Comparison of ENCODE assay signal across 1 cellular context in the genomic region with DNA sequence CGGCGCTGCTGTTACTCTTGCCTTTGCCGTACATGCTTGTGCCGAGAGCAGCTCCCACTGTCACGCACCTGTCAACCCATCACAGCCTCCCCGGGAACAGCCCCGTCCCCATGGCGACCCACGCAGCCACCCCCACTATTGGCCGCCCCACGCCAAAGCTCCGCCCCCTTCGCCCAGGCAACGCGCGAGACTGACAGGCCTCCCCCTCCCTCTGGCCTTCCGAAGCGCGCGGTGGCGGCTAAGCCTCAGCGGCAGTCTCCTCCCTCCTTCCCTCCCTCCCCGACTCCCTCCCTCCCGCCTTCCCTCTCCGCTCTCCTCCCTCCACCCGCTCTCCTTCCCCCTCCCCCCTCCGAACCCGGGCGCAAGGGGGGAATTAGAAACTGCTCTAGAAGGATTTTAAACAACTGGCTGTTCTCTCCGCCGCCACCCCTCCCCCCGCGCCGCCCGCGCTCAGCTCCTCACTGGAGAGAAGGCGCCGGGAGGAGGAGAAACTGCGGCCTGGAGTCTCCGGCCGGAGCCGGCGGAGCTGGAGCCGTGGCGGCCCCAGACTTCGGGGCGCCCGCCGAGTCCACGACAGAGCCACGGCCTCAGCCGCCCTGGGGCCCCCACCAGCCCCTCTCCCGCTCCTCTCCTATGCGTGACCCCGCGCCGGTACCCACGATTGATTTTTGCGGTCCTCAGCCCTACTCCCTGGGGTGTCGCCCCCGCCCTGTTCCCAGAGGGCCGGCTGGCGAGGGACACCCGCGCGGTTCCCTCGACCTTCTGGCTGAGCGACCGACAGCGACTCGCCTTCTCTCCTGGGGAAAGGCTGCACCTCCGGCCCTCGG.
TF ChIP-seq lines count a peak whose summit lies in the region.

A gene (minus strand): TSS at position 89 of the 827 bp plus-strand sequence. CDS start 55 bp downstream, at position 34.

TF ChIP-seq in K562, 482 proteins besides CTCF, POLR2A, EP300 and RAD21 (continued from another document and continues in another):
- TF ChIP-seq CBX5 (IDR thresholded peaks at IDR 0.05; ENCODE audit: borderline replicate concordance, low read depth) (peak; percentile 54; the same call in 1 of the 2 replicates), PCBP1 (IDR thresholded peaks at IDR 0.05; ENCODE audit: low read depth, low read length, poor library complexity, severe bottlenecking) (peak; percentile 94), ZC3H4 (CRISPR knock-in tag; IDR thresholded peaks at IDR 0.05; ENCODE audit: borderline replicate concordance) (no peak), LARP7 (IDR thresholded peaks at IDR 0.05) (no peak), MTA1 (IDR thresholded peaks at IDR 0.05; ENCODE audit: borderline replicate concordance) (no peak), ZNF140 (CRISPR knock-in tag; IDR thresholded peaks at IDR 0.05) (no peak), DPF2 (IDR thresholded peaks at IDR 0.05) (peak; percentile 55; the same call in 1 of the 2 replicates), CBX1 (IDR thresholded peaks at IDR 0.05; ENCODE audit: low read depth) (peak; percentile 65; the same call in 1 of the 2 replicates), COPS2 (conservative IDR thresholded peaks at IDR 0.05) (no peak), DIDO1 (tag; IDR thresholded peaks at IDR 0.05; ENCODE audit: low read depth) (no peak), SMARCA4 (IDR thresholded peaks at IDR 0.05) (no peak), NFIX (CRISPR knock-in tag; IDR thresholded peaks at IDR 0.05; ENCODE audit: low read depth) (no peak), MAFG (tag; conservative IDR thresholded peaks at IDR 0.05) (no peak), ARID1B (IDR thresholded peaks at IDR 0.05) (peak; percentile 64; the same call in 1 of the 2 replicates), NFYB (IDR thresholded peaks at IDR 0.05; ENCODE audit: extremely low read depth, insufficient read length) (no peak), SRSF7 (optimal IDR thresholded peaks at IDR 0.05; ENCODE audit: low read depth, low read length) (no peak), SAFB (IDR thresholded peaks at IDR 0.05; ENCODE audit: borderline replicate concordance, low read depth, low read length) (peak; percentile 89), HDAC1 (IDR thresholded peaks at IDR 0.05) (peak in 1 of 2 experiments; percentile 91; a peak in 1 of 4 replicates), RBBP5 (IDR thresholded peaks at IDR 0.05; ENCODE audit: borderline replicate concordance, insufficient read depth, low read length, poor library complexity, severe bottlenecking) (no peak), RFX7 (CRISPR knock-in tag; IDR thresholded peaks at IDR 0.05) (no peak), ZFPM2 (CRISPR knock-in tag; IDR thresholded peaks at IDR 0.05) (no peak), DDX20 (tag; IDR thresholded peaks at IDR 0.05; ENCODE audit: low read depth) (no peak), GABPA (tag; conservative IDR thresholded peaks at IDR 0.05; ENCODE audit: low read depth) (peak; percentile 62), ASH1L (IDR thresholded peaks at IDR 0.05; ENCODE audit: borderline replicate concordance, low read depth, partially characterized antibody) (no peak), NFIC (IDR thresholded peaks at IDR 0.05) (peak; percentile 36), HNRNPLL (IDR thresholded peaks at IDR 0.05; ENCODE audit: low read depth, low read length, poor library complexity, severe bottlenecking) (no peak), ZNF134 (CRISPR knock-in tag; conservative IDR thresholded peaks at IDR 0.05) (no peak), RBM22 (IDR thresholded peaks at IDR 0.05; ENCODE audit: low read depth, low read length, poor library complexity, severe bottlenecking) (peak; percentile 99), XRCC3 (IDR thresholded peaks at IDR 0.05) (no peak), ZNF707 (CRISPR knock-in tag; conservative IDR thresholded peaks at IDR 0.05) (no peak), KLF13 (tag; IDR thresholded peaks at IDR 0.05; ENCODE audit: borderline replicate concordance, low read depth) (no peak), PHB2 (IDR thresholded peaks at IDR 0.05; ENCODE audit: low read depth) (0 out of 2 replicates have a peak, but pooled peaks have one; percentile 18), ZNF76 (CRISPR knock-in tag; IDR thresholded peaks at IDR 0.05; ENCODE audit: borderline replicate concordance) (0 out of 2 replicates have a peak, but pooled peaks have one; percentile 18), PTBP1 (IDR thresholded peaks at IDR 0.05; ENCODE audit: low read depth, low read length) (peak; percentile 99)
- TF ChIP-seq, protein P1, sequence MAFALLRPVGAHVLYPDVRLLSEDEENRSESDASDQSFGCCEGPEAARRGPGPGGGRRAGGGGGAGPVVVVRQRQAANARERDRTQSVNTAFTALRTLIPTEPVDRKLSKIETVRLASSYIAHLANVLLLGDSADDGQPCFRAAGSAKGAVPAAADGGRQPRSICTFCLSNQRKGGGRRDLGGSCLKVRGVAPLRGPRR (CRISPR knock-in tag; IDR thresholded peaks at IDR 0.05): no peak
- TF ChIP-seq, protein P2, sequence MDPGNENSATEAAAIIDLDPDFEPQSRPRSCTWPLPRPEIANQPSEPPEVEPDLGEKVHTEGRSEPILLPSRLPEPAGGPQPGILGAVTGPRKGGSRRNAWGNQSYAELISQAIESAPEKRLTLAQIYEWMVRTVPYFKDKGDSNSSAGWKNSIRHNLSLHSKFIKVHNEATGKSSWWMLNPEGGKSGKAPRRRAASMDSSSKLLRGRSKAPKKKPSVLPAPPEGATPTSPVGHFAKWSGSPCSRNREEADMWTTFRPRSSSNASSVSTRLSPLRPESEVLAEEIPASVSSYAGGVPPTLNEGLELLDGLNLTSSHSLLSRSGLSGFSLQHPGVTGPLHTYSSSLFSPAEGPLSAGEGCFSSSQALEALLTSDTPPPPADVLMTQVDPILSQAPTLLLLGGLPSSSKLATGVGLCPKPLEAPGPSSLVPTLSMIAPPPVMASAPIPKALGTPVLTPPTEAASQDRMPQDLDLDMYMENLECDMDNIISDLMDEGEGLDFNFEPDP (CRISPR knock-in tag; IDR thresholded peaks at IDR 0.05): no peak
- TF ChIP-seq, protein P3, sequence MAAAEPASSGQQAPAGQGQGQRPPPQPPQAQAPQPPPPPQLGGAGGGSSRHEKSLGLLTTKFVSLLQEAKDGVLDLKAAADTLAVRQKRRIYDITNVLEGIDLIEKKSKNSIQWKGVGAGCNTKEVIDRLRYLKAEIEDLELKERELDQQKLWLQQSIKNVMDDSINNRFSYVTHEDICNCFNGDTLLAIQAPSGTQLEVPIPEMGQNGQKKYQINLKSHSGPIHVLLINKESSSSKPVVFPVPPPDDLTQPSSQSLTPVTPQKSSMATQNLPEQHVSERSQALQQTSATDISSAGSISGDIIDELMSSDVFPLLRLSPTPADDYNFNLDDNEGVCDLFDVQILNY (CRISPR knock-in tag; IDR thresholded peaks at IDR 0.05): no peak
- TF ChIP-seq, protein P4, sequence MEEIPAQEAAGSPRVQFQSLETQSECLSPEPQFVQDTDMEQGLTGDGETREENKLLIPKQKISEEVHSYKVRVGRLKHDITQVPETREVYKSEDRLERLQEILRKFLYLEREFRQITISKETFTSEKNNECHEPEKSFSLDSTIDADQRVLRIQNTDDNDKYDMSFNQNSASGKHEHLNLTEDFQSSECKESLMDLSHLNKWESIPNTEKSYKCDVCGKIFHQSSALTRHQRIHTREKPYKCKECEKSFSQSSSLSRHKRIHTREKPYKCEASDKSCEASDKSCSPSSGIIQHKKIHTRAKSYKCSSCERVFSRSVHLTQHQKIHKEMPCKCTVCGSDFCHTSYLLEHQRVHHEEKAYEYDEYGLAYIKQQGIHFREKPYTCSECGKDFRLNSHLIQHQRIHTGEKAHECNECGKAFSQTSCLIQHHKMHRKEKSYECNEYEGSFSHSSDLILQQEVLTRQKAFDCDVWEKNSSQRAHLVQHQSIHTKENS (CRISPR knock-in tag; IDR thresholded peaks at IDR 0.05): no peak
- TF ChIP-seq, protein P5, sequence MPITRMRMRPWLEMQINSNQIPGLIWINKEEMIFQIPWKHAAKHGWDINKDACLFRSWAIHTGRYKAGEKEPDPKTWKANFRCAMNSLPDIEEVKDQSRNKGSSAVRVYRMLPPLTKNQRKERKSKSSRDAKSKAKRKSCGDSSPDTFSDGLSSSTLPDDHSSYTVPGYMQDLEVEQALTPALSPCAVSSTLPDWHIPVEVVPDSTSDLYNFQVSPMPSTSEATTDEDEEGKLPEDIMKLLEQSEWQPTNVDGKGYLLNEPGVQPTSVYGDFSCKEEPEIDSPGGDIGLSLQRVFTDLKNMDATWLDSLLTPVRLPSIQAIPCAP (CRISPR knock-in tag; IDR thresholded peaks at IDR 0.05; ENCODE audit: borderline replicate concordance): no peak
- TF ChIP-seq, protein P6, sequence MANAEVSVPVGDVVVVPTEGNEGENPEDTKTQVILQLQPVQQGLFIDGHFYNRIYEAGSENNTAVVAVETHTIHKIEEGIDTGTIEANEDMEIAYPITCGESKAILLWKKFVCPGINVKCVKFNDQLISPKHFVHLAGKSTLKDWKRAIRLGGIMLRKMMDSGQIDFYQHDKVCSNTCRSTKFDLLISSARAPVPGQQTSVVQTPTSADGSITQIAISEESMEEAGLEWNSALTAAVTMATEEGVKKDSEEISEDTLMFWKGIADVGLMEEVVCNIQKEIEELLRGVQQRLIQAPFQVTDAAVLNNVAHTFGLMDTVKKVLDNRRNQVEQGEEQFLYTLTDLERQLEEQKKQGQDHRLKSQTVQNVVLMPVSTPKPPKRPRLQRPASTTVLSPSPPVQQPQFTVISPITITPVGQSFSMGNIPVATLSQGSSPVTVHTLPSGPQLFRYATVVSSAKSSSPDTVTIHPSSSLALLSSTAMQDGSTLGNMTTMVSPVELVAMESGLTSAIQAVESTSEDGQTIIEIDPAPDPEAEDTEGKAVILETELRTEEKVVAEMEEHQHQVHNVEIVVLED (CRISPR knock-in tag; IDR thresholded peaks at IDR 0.05): peak; percentile 53
- TF ChIP-seq, protein P7, sequence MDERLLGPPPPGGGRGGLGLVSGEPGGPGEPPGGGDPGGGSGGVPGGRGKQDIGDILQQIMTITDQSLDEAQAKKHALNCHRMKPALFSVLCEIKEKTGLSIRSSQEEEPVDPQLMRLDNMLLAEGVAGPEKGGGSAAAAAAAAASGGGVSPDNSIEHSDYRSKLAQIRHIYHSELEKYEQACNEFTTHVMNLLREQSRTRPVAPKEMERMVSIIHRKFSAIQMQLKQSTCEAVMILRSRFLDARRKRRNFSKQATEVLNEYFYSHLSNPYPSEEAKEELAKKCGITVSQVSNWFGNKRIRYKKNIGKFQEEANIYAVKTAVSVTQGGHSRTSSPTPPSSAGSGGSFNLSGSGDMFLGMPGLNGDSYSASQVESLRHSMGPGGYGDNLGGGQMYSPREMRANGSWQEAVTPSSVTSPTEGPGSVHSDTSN (CRISPR knock-in tag; IDR thresholded peaks at IDR 0.05; ENCODE audit: low read depth): peak; percentile 97; the same call in 1 of the 2 replicates
- TF ChIP-seq, protein P7 (tag; conservative IDR thresholded peaks at IDR 0.05; ENCODE audit: low read depth): peak; percentile 97
- TF ChIP-seq, protein P8, sequence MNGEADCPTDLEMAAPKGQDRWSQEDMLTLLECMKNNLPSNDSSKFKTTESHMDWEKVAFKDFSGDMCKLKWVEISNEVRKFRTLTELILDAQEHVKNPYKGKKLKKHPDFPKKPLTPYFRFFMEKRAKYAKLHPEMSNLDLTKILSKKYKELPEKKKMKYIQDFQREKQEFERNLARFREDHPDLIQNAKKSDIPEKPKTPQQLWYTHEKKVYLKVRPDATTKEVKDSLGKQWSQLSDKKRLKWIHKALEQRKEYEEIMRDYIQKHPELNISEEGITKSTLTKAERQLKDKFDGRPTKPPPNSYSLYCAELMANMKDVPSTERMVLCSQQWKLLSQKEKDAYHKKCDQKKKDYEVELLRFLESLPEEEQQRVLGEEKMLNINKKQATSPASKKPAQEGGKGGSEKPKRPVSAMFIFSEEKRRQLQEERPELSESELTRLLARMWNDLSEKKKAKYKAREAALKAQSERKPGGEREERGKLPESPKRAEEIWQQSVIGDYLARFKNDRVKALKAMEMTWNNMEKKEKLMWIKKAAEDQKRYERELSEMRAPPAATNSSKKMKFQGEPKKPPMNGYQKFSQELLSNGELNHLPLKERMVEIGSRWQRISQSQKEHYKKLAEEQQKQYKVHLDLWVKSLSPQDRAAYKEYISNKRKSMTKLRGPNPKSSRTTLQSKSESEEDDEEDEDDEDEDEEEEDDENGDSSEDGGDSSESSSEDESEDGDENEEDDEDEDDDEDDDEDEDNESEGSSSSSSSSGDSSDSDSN (IDR thresholded peaks at IDR 0.05; ENCODE audit: borderline replicate concordance in 1 of 2, low read depth in 2 of 2, low read length in 2 of 2): peak in 1 of 2 experiments; percentile 90; a peak in 3 of 4 replicates
